2 cellular contexts compared by ENCODE assay signal in genomic region chr1:46199233-46199749, GRCh38.
TF ChIP-seq lines count a peak whose summit lies in the region.

No MANE protein-coding gene starts in this region.

TF ChIP-seq in GM12891, 5 proteins besides CTCF, POLR2A, EP300 and RAD21:
- TF ChIP-seq PAX5 (IDR thresholded peaks at IDR 0.05; ENCODE audit: insufficient read depth, low read length, severe bottlenecking) (no peak), TAF1 (IDR thresholded peaks at IDR 0.05; ENCODE audit: low read depth, low read length) (no peak), POLR2AphosphoS5 (IDR thresholded peaks at IDR 0.05; ENCODE audit: low read depth, low read length) (no peak), SPI1 (IDR thresholded peaks at IDR 0.05; ENCODE audit: low read depth, low read length) (no peak), POU2F2 (IDR thresholded peaks at IDR 0.05; ENCODE audit: low read depth, low read length) (no peak)

TF ChIP-seq in H1, 55 proteins besides CTCF, POLR2A, EP300 and RAD21:
- TF ChIP-seq YY1 (IDR thresholded peaks at IDR 0.05; ENCODE audit: low read depth, low read length) (no peak), ATF3 (IDR thresholded peaks at IDR 0.05; ENCODE audit: insufficient read depth, low read depth, low read length) (no peak), MAFK (IDR thresholded peaks at IDR 0.05; ENCODE audit: low read depth, low read length) (no peak), BCL11A (IDR thresholded peaks at IDR 0.05; ENCODE audit: low read depth in 2 of 2, low read length in 2 of 2) (no peak), CTBP2 (IDR thresholded peaks at IDR 0.05; ENCODE audit: borderline replicate concordance, insufficient read depth, insufficient read length, low read length) (no peak), TAF1 (IDR thresholded peaks at IDR 0.05; ENCODE audit: low read depth, low read length) (no peak), CHD1 (IDR thresholded peaks at IDR 0.05; ENCODE audit: low read depth, low read length) (no peak), ASH2L (IDR thresholded peaks at IDR 0.05; ENCODE audit: low read length) (no peak), SIRT6 (IDR thresholded peaks at IDR 0.05; ENCODE audit: low read length) (no peak), NANOG (IDR thresholded peaks at IDR 0.05; ENCODE audit: insufficient read depth, low read depth, low read length, poor library complexity, severe bottlenecking) (no peak), EGR1 (IDR thresholded peaks at IDR 0.05; ENCODE audit: borderline replicate concordance, low read depth, low read length) (no peak), SP4 (IDR thresholded peaks at IDR 0.05; ENCODE audit: low read length) (no peak), SAP30 (IDR thresholded peaks at IDR 0.05; ENCODE audit: insufficient read depth, insufficient replicate concordance, low read length) (no peak), SRF (IDR thresholded peaks at IDR 0.05; ENCODE audit: low read depth, low read length) (no peak), SP2 (IDR thresholded peaks at IDR 0.05; ENCODE audit: low read length) (no peak), HDAC2 (IDR thresholded peaks at IDR 0.05; ENCODE audit: borderline replicate concordance in 1 of 2, low read depth in 2 of 2, low read length in 2 of 2) (no peak), PHF8 (conservative IDR thresholded peaks at IDR 0.05; ENCODE audit: low read depth, low read length) (no peak), KDM1A (IDR thresholded peaks at IDR 0.05; ENCODE audit: borderline replicate concordance, low read length) (no peak), CHD2 (IDR thresholded peaks at IDR 0.05; ENCODE audit: low read length) (no peak), USF2 (IDR thresholded peaks at IDR 0.05; ENCODE audit: low read length) (no peak)
